ENCODE assay signal across 8 cellular contexts in the genomic region with DNA sequence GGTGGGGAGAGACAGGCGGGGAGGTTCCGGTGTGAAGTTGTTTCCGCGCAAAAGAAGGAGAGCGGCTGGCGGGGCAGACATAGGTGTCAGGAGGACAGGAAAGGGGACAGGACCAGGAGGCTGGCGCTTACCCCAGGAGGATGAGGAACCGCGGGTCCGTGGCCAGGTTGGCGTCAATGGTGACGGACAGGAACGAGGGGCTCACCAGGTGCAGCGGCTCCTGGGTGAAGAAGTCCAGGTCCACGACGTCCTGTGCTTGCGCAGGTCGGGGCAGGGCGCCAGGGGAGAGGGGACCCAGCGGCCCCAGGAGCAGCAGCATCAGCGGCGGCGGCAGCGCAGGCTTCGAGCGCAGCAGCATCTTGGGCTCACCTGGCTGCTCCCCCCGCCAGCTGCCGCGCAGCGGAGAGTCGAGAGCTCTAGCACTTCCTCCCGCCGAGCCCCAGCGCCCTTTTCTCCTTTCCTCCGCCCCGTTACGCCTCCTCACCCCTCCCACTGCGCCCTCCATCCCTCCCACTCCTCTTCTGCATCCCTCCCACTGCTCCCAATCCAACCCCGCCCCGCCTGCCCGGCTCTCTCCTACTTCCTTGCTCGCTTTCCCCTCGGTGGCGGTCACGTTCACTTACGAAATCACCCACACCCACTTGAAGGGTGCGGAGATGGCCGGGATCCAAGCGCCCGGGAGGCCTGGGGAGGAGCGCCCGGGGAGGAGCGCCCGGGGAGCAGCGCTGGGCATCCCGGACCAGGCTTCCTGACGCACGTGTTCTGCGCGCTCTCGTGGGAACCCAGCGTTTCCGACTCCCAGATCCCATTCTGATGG.
DNase-seq lines count a peak whose midpoint lies in the region; ATAC-seq lines count a peak whose summit lies in the region.

A gene (minus strand): TSS at position 424 of the 817 bp plus-strand sequence. CDS start 66 bp downstream, at position 358.

- DNase-seq in ACHN, result peak; percentile 87
- peak; percentile 45 for DNase-seq in NCI-H345 treated with DMSO at 0.1 percent for 48 hours (lab: John Stamatoyannopoulos, UW; ENCODE audit: unreplicated experiment)
- peak; percentile 67 for DNase-seq in activated CD4-positive, alpha-beta T cell treated with anti-CD3 and anti-CD28 coated beads, Interleukin-2, amount 50 U/mL, for 1 hour
- peak; percentile 79 for DNase-seq in ecto neural progenitor cell (ENCODE audit: low spot score)
- peak; percentile 36 for DNase-seq in medulla oblongata (ENCODE audit: extremely low spot score)
- peak; percentile 55 for DNase-seq in stimulated activated CD8-positive, alpha-beta memory T cell treated with anti-CD3 and anti-CD28 coated beads, Interleukin-12 subunit alpha, Interleukin-12 subunit beta, amount 100 ng/mL, for 1 hour (ENCODE audit: low read depth)

- ATAC-seq in GM19023 (IDR thresholded peaks at IDR 0.05; ENCODE audit: unreplicated experiment), result peak; percentile 92
- peak; percentile 72 for ATAC-seq in HG03280 (IDR thresholded peaks at IDR 0.05; ENCODE audit: unreplicated experiment)

- in situ Hi-C loops in ACHN (cut with HindIII; ENCODE audit: low pct_ligation_motif_present, low pct_unique_long_range_greater_than_20kb, low sequenced_read_pairs), result no loop called here

Comparison
In these comparisons a context has a peak if more than half of its experiments do, and no peak if none do; other contexts are left out.
1. Peak in every context shown above with its lines: DNase-seq and ATAC-seq.
2. DNase-seq: peak in every context shown above with its lines; median percentile 87 in ACHN; 79 in ecto neural progenitor cell; 67 in activated CD4-positive, alpha-beta T cell treated with anti-CD3 and anti-CD28 coated beads, Interleukin-2, amount 50 U/mL, for 1 hour; 55 in stimulated activated CD8-positive, alpha-beta memory T cell treated with anti-CD3 and anti-CD28 coated beads, Interleukin-12 subunit alpha, Interleukin-12 subunit beta, amount 100 ng/mL, for 1 hour; 45 in NCI-H345 treated with DMSO at 0.1 percent for 48 hours; 36 in medulla oblongata.